In the genomic region with DNA sequence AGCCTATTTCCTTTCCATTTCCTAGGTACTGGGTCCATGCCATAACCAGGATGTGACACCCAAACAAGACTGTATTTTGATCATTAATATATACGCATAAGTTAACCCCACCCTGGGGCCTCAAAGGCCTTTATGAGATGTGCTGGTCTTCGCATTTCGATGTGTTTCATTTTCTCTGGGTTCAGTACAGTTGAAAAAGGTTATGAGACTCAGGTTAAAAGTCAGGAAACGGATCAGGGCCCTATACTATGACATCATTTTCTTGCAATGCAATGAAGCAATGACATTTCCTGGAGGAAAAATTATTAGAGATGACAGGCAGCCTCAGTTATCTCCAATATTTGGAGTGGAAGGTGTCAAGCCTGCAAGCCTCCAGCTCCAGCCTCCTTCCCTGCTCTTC, we compare ENCODE assay signal across 2 cellular contexts.
TF ChIP-seq lines count a peak whose summit lies in the region.

No MANE protein-coding gene starts in this region.

TF ChIP-seq in HepG2, 621 proteins besides CTCF, POLR2A, EP300 and RAD21:
- TF ChIP-seq ZNF230 (CRISPR knock-in tag; IDR thresholded peaks at IDR 0.05) (no peak), ATF7 (IDR thresholded peaks at IDR 0.05) (peak; percentile 83), ATF7 (CRISPR knock-in tag; IDR thresholded peaks at IDR 0.05) (no peak)

TF ChIP-seq in neural cell, 6 proteins besides CTCF, POLR2A, EP300 and RAD21:
- TF ChIP-seq MXI1 (conservative IDR thresholded peaks at IDR 0.05; ENCODE audit: poor library complexity, severe bottlenecking) (no peak), SMC3 (conservative IDR thresholded peaks at IDR 0.05; ENCODE audit: poor library complexity) (no peak)
